Comparison of ENCODE assay signal across 8 cellular contexts in genomic region chr15:76904461-76905012, GRCh38. TPM values are rescaled to one million over a fixed set of nuclear protein-coding genes. Genes with fewer than 3 reads are reported as not detected.
DNase-seq lines count a peak whose midpoint lies in the region; ATAC-seq and TF ChIP-seq lines count a peak whose summit lies in the region.

No MANE protein-coding gene starts in this region.

- peak overlapping the region; percentile 70 for H2AFZ ChIP-seq in SU-DHL-6 (ENCODE audit: low read depth, low read length, severe bottlenecking)

- no peaks in the 10 kb centered on the region for H4K20me1 ChIP-seq in SU-DHL-6 (ENCODE audit: low read depth, low read length)

- DNase-seq in stimulated activated CD4-positive, alpha-beta T cell treated with anti-CD3 and anti-CD28 coated beads, Interleukin-12 subunit alpha, Interleukin-12 subunit beta, amount 100 ng/mL, for 4 hours: peak; percentile 3
- DNase-seq in stimulated activated CD4-positive, alpha-beta T cell treated with anti-CD3 and anti-CD28 coated beads, Interleukin-4, amount 100 ng/mL, for 1 hour: no peak
- DNase-seq in cerebellum (ENCODE audit: low spot score) (peak; percentile 59), left colon (peak in 1 of 2 donors; percentile 32), T-helper 9 cell (no peak)
- DNase-seq in stimulated activated CD8-positive, alpha-beta memory T cell treated with anti-CD3 and anti-CD28 coated beads, Interleukin-15, amount 100 ng/mL, for 24 hours (ENCODE audit: low read depth): peak; percentile 1

- H3K79me2 ChIP-seq in SU-DHL-6 (ENCODE audit: insufficient read depth, low read length): no peaks in the 10 kb centered on the region

- no peaks in the 10 kb centered on the region for H3K36me3 ChIP-seq in SU-DHL-6 (ENCODE audit: low read length)

- no peaks in the 10 kb centered on the region for H3K9me2 ChIP-seq in SU-DHL-6 (replicated peaks; ENCODE audit: insufficient read depth, low read length)

- H3K27me3 ChIP-seq in SU-DHL-6 (ENCODE audit: low read length): no peaks in the 10 kb centered on the region

- H3K9me3 ChIP-seq in SU-DHL-6 (ENCODE audit: insufficient read depth, low read length): no peaks in the 10 kb centered on the region

- no peak for TF ChIP-seq CTCF in SU-DHL-6 (IDR thresholded peaks at IDR 0.05; ENCODE audit: insufficient read depth, low read length, poor library complexity, severe bottlenecking)

- no peak overlapping the region for H3K27ac ChIP-seq in SU-DHL-6 (ENCODE audit: low read depth, low read length)

- ATAC-seq in HG03354 (IDR thresholded peaks at IDR 0.05; ENCODE audit: poor library complexity, severe bottlenecking, unreplicated experiment) (peak; percentile 20), left colon (peak; percentile 72)

- peak overlapping the region; percentile 65 for H3K9ac ChIP-seq in SU-DHL-6 (ENCODE audit: low read length)

- H3K4me3 ChIP-seq in SU-DHL-6 (ENCODE audit: insufficient read depth, low read length, poor library complexity, severe bottlenecking): peak overlapping the region; percentile 52

- peaks cover 15% of the 10 kb centered on the region for H3F3A ChIP-seq in SU-DHL-6 (ENCODE audit: insufficient read depth)

- intact Hi-C loops in left colon (cut with DNase I, micrococcal nuclease): no loop called here

- peak overlapping the region; percentile 58 for H3K4me2 ChIP-seq in SU-DHL-6 (ENCODE audit: low read depth, low read length, poor library complexity, severe bottlenecking)

RNA-seq across cellular contexts. Expression of gene SCAPER, which starts 0.6 kb away (rescaled TPM):
- total RNA-seq in cerebellum (53.3 TPM), left colon (10 to 100 TPM; 16.6 to 27.9 TPM)

RNA-seq across cellular contexts. Expression of gene RCN2, which starts 27.0 kb away (rescaled TPM):
- 88.9 TPM for total RNA-seq in cerebellum
- total RNA-seq in left colon: 10 to 100 TPM; 28.8 to 30.0 TPM

Comparison
In these comparisons a context has a peak if more than half of its experiments do, and no peak if none do; other contexts are left out.
1. DNase-seq: peak in stimulated activated CD4-positive, alpha-beta T cell treated with anti-CD3 and anti-CD28 coated beads, Interleukin-12 subunit alpha, Interleukin-12 subunit beta, amount 100 ng/mL, for 4 hours (single experiment), cerebellum (single experiment) and stimulated activated CD8-positive, alpha-beta memory T cell treated with anti-CD3 and anti-CD28 coated beads, Interleukin-15, amount 100 ng/mL, for 24 hours (single experiment); none in stimulated activated CD4-positive, alpha-beta T cell treated with anti-CD3 and anti-CD28 coated beads, Interleukin-4, amount 100 ng/mL, for 1 hour (single experiment) and T-helper 9 cell (single experiment).